ENCODE assay signal across 12 cellular contexts in the genomic region with DNA sequence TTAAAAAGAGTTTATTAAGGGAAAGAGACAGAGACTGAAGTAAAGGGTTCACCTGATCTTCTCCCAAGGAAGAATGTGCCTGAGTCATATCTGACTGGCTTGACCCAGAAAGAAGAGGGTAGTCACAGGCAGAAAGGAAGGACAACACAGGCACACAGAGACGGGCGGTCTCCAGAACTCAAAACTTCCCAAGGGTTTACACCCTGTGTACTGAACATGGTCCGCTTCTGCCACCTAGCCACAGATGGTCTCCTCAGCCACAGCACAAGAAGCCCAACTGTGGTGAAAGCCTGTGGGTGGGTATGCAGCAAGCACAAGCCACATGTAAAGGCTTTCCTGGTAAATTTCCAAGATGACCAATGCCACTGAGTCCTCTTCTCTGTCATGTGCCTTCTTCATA. TPM values are rescaled to one million over a fixed set of nuclear protein-coding genes. Genes with fewer than 3 reads are reported as not detected.
DNase-seq lines count a peak whose midpoint lies in the region; ATAC-seq and TF ChIP-seq lines count a peak whose summit lies in the region.
"Had no signal": no experiment of that assay in that cellular context is flagged by ENCODE, and none has a peak within 500 bp of the region (broad histone marks: within the 10 kb centered on the region; RNA-seq: fewer than 3 reads in every experiment).

No MANE protein-coding gene starts in this region.

- H3K4me3 Mint-ChIP-seq in activated CD8-positive, alpha-beta T cell treated with anti-CD3 and anti-CD28 coated beads, Interleukin-2, amount 10 ng/mL, durations not matched to agents 7 days and 5 days = no peak overlapping the region
- H3K4me3 Mint-ChIP-seq: activated naive CD8-positive, alpha-beta T cell; CD14-positive monocyte had no signal

- no peaks in the 10 kb centered on the region for H3K9me3 ChIP-seq in testis
- peaks cover 0 to 4% (median 3%) of the 10 kb centered on the region in 3 donors for H3K9me3 ChIP-seq in tibial artery
- H3K9me3 ChIP-seq: left lung had no signal

- no peaks in the 10 kb centered on the region for H3K36me3 Mint-ChIP-seq in activated CD8-positive, alpha-beta T cell treated with anti-CD3 and anti-CD28 coated beads, Interleukin-2, amount 10 ng/mL, durations not matched to agents 7 days and 5 days (ENCODE audit: low read depth)
- H3K36me3 Mint-ChIP-seq: activated naive CD8-positive, alpha-beta T cell; CD14-positive monocyte had no signal

- no peaks in the 10 kb centered on the region for H3K36me3 ChIP-seq in testis (ENCODE audit: low read depth, missing control alignments)
- no peaks in the 10 kb centered on the region for H3K36me3 ChIP-seq in tibial artery
- H3K36me3 ChIP-seq: left lung had no signal

- peak; percentile 6 for TF ChIP-seq CTCF in fibroblast of villous mesenchyme (IDR thresholded peaks at IDR 0.05; ENCODE audit: insufficient read depth, low read depth, low read length)
- TF ChIP-seq CTCF in testis (IDR thresholded peaks at IDR 0.05) = no peak
- TF ChIP-seq CTCF in tibial artery (IDR thresholded peaks at IDR 0.05) = no peak

- H3K27me3 Mint-ChIP-seq in activated CD8-positive, alpha-beta T cell treated with anti-CD3 and anti-CD28 coated beads, Interleukin-2, amount 10 ng/mL, durations not matched to agents 7 days and 5 days (ENCODE audit: low read depth) = no peaks in the 10 kb centered on the region
- H3K27me3 Mint-ChIP-seq: activated naive CD8-positive, alpha-beta T cell had no signal

- TF ChIP-seq POLR2A in testis (IDR thresholded peaks at IDR 0.05) = no peak

- H3K4me1 Mint-ChIP-seq in activated CD8-positive, alpha-beta T cell treated with anti-CD3 and anti-CD28 coated beads, Interleukin-2, amount 10 ng/mL, durations not matched to agents 7 days and 5 days (ENCODE audit: low read depth) = no peaks in the 10 kb centered on the region

- CTCF ChIA-PET in activated CD8-positive, alpha-beta T cell treated with anti-CD3 and anti-CD28 coated beads, Interleukin-2, amount 10 ng/mL, durations not matched to agents 7 days and 5 days (lab: Charles Lee) = interaction anchor here (10.3 kb wide), 1 partner anchor 16 kb away, joined by 130 read pairs; the partner anchor contains the start of gene UNC5CL

- H3K4me1 ChIP-seq in testis (no peaks in the 10 kb centered on the region), tibial artery (peaks cover 0 to 9% (median 0%) of the 10 kb centered on the region in 4 donors)
- H3K4me1 ChIP-seq: left lung had no signal

- peak; percentile 37 for DNase-seq in NCI-H748 (lab: John Stamatoyannopoulos, UW; ENCODE audit: unreplicated experiment)
- no peak for DNase-seq in NCI-H748 treated with DMSO at 0.1 percent for 48 hours (lab: John Stamatoyannopoulos, UW)
- DNase-seq in fibroblast of villous mesenchyme (ENCODE audit: low read depth) = peak; percentile 13
- peak; percentile 44 for DNase-seq in testis
- DNase-seq in tibial artery = no peak
- DNase-seq in activated CD8-positive, alpha-beta T cell treated with anti-CD3 and anti-CD28 coated beads, Interleukin-2, amount 10 ng/mL, durations not matched to agents 7 days and 5 days = no peak
- DNase-seq: left lung had no signal

- H3K4me3 ChIP-seq in fibroblast of villous mesenchyme (ENCODE audit: low read depth, low read length) (no peak overlapping the region), testis (no peak overlapping the region), tibial artery (no peak overlapping the region)
- H3K4me3 ChIP-seq: left lung had no signal

- H3K27ac Mint-ChIP-seq in activated CD8-positive, alpha-beta T cell treated with anti-CD3 and anti-CD28 coated beads, Interleukin-2, amount 10 ng/mL, durations not matched to agents 7 days and 5 days = no peak overlapping the region
- H3K27ac Mint-ChIP-seq: activated naive CD8-positive, alpha-beta T cell; CD14-positive monocyte had no signal

- ATAC-seq in SK-N-SH treated with all-trans-retinoic acid at 6 μM for 48 hours (peak; percentile 71), GM18907 (IDR thresholded peaks at IDR 0.05; ENCODE audit: unreplicated experiment) (no peak)
- no peak for ATAC-seq in activated CD8-positive, alpha-beta T cell treated with anti-CD3 and anti-CD28 coated beads, Interleukin-2, amount 10 ng/mL, durations not matched to agents 7 days and 5 days
- ATAC-seq: left lung had no signal

- WGBS in testis, 2 donors = 75 to 96% methylated on average over 3 of the region's 3 CpGs

- H3K9me3 Mint-ChIP-seq in activated CD8-positive, alpha-beta T cell treated with anti-CD3 and anti-CD28 coated beads, Interleukin-2, amount 10 ng/mL, durations not matched to agents 7 days and 5 days (ENCODE audit: insufficient read depth) = no peaks in the 10 kb centered on the region

- intact Hi-C loops in testis (cut with DNase I; ENCODE audit: low total_unique reads) = no loop called here
- intact Hi-C loops in tibial artery (cut with DNase I; ENCODE audit: low total_unique reads) = no loop called here

- H3K27me3 ChIP-seq in testis = no peaks in the 10 kb centered on the region
- no peaks in the 10 kb centered on the region for H3K27me3 ChIP-seq in tibial artery
- H3K27me3 ChIP-seq: left lung had no signal

- POLR2A ChIA-PET in activated CD8-positive, alpha-beta T cell treated with anti-CD3 and anti-CD28 coated beads, Interleukin-2, amount 10 ng/mL, durations not matched to agents 7 days and 5 days (lab: Charles Lee) = no interaction called here

- H3K27ac ChIP-seq in testis (no peak overlapping the region), tibial artery (no peak overlapping the region)
- H3K27ac ChIP-seq: HL-60, left lung had no signal

TF ChIP-seq in SK-N-SH treated with all-trans-retinoic acid at 6 μM for 48 hours, 23 proteins besides CTCF, POLR2A, EP300 and RAD21 (continues in another document):
- no peak for TF ChIP-seq TOX (CRISPR knock-in tag; IDR thresholded peaks at IDR 0.05; ENCODE audit: borderline replicate concordance)
- no peak for TF ChIP-seq ZFP30 (CRISPR knock-in tag; IDR thresholded peaks at IDR 0.05)
- no peak for TF ChIP-seq ARNTL (CRISPR knock-in tag; IDR thresholded peaks at IDR 0.05; ENCODE audit: borderline replicate concordance, low read depth)
- TF ChIP-seq RARB (CRISPR knock-in tag; IDR thresholded peaks at IDR 0.05) = no peak
- no peak for TF ChIP-seq ESRRG (CRISPR knock-in tag; IDR thresholded peaks at IDR 0.05)
- TF ChIP-seq CSRNP3 (CRISPR knock-in tag; IDR thresholded peaks at IDR 0.05) = no peak
- TF ChIP-seq OSR1 (CRISPR knock-in tag; IDR thresholded peaks at IDR 0.05) = no peak
- TF ChIP-seq SNAI2 (CRISPR knock-in tag; IDR thresholded peaks at IDR 0.05) = no peak
- TF ChIP-seq BACH2 (CRISPR knock-in tag; IDR thresholded peaks at IDR 0.05; ENCODE audit: borderline replicate concordance) = no peak
- TF ChIP-seq ZNF8 (CRISPR knock-in tag; IDR thresholded peaks at IDR 0.05) = no peak

RNA-seq across cellular contexts. Expression of gene UNC5CL, which starts 17.2 kb away (rescaled TPM):
- total RNA-seq in fibroblast of villous mesenchyme (under 0.01 TPM in 2 replicates), testis (1 to 10 TPM; 2.0 to 3.2 TPM)
- polyA plus RNA-seq in testis (ENCODE audit: insufficient read depth, low read depth, low replicate concordance) = 3.1 TPM
- 1 to 10 TPM; 1.1 TPM for total RNA-seq in activated CD8-positive, alpha-beta T cell treated with anti-CD3 and anti-CD28 coated beads, Interleukin-2, amount 10 ng/mL, durations not matched to agents 7 days and 5 days

RNA-seq across cellular contexts. Expression of gene TSPO2, which starts 20.4 kb away (rescaled TPM):
- total RNA-seq in fibroblast of villous mesenchyme (not detected in 2 replicates), testis (not detected)
- polyA plus RNA-seq in testis (ENCODE audit: insufficient read depth, low read depth, low replicate concordance) = not detected
- total RNA-seq in activated CD8-positive, alpha-beta T cell treated with anti-CD3 and anti-CD28 coated beads, Interleukin-2, amount 10 ng/mL, durations not matched to agents 7 days and 5 days = not detected
- total RNA-seq: left lung had no signal
- polyA plus RNA-seq: CD14-positive monocyte had no signal

RNA-seq across cellular contexts. Expression of gene APOBEC2, which starts 31.2 kb away (rescaled TPM):
- total RNA-seq in fibroblast of villous mesenchyme (not detected in 2 replicates), testis (1 to 10 TPM in 1 of 2 donors, under 1 TPM in 1; 0.87 to 1.2 TPM)
- polyA plus RNA-seq in testis (ENCODE audit: insufficient read depth, low read depth, low replicate concordance) = 8.5 TPM
- total RNA-seq in activated CD8-positive, alpha-beta T cell treated with anti-CD3 and anti-CD28 coated beads, Interleukin-2, amount 10 ng/mL, durations not matched to agents 7 days and 5 days = not detected

RNA-seq across cellular contexts. Expression of gene OARD1, which starts 50.3 kb away (rescaled TPM):
- total RNA-seq in fibroblast of villous mesenchyme (3.2 and 4.7 TPM in 2 replicates), testis (10 to 100 TPM; 47.6 to 55.8 TPM)
- polyA plus RNA-seq in testis (ENCODE audit: insufficient read depth, low read depth, low replicate concordance) = 90.8 TPM
- total RNA-seq in activated CD8-positive, alpha-beta T cell treated with anti-CD3 and anti-CD28 coated beads, Interleukin-2, amount 10 ng/mL, durations not matched to agents 7 days and 5 days = 10 to 100 TPM; 30.2 to 31.9 TPM

RNA-seq across cellular contexts. Expression of gene NFYA, which starts 50.9 kb away (rescaled TPM):
- total RNA-seq in fibroblast of villous mesenchyme (7.7 and 10.4 TPM in 2 replicates), testis (10 to 100 TPM; 70.6 to 82.0 TPM)
- 87.7 TPM for polyA plus RNA-seq in testis (ENCODE audit: insufficient read depth, low read depth, low replicate concordance)
- total RNA-seq in activated CD8-positive, alpha-beta T cell treated with anti-CD3 and anti-CD28 coated beads, Interleukin-2, amount 10 ng/mL, durations not matched to agents 7 days and 5 days = 10 to 100 TPM; 32.3 to 32.5 TPM

Comparison
In these comparisons a context has a peak if more than half of its experiments do, and no peak if none do; other contexts are left out.
1. DNase-seq: peak in NCI-H748 (single experiment), fibroblast of villous mesenchyme (single experiment) and testis (single experiment); none in NCI-H748 treated with DMSO at 0.1 percent for 48 hours (single experiment), tibial artery (0 of 2) and activated CD8-positive, alpha-beta T cell treated with anti-CD3 and anti-CD28 coated beads, Interleukin-2, amount 10 ng/mL, durations not matched to agents 7 days and 5 days (single experiment).